8 cellular contexts compared by ENCODE assay signal in the genomic region with DNA sequence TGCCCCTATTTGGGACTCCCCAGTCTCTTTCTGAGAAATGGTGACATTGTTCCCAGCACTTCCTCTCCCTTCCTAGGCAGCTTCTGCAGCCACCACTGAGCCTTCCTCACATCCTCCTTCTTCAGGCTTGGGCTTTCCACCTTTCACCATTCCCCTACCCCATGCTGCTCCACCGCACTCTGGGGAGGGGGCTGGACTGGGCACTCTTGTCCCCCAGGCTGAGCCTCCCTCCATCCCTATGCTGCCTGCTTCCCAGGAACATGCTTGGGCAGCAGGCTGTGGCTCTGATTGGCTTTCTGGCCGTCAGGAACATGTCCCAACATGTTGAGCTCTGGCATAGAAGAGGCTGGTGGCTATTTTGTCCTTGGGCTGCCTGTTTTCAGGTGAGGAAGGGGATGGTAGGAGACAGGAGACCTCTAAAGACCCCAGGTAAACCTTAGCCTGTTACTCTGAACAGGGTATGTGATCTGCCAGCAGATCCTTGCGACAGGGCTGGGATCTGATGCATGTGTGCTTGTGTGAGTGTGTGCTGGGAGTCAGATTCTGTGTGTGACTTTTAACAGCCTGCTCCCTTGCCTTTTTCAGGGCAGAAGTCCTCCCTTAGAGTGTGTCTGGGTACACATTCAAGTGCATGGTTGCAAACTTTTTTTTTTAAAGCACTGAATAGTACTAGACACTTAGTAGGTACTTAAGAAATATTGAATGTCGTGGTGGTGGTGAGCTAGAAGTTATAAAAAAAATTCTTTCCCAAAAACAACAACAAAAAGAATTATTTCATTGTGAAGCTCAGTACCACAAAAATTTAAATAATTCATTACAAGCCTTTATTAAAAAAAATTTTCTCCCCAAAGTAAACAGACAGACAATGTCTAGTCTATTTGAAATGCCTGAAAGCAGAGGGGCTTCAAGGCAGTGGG. TPM values are rescaled to one million over a fixed set of nuclear protein-coding genes. Genes with fewer than 3 reads are reported as not detected.
DNase-seq lines count a peak whose midpoint lies in the region; ATAC-seq and TF ChIP-seq lines count a peak whose summit lies in the region.

No MANE protein-coding gene starts in this region.

- H3K36me3 ChIP-seq in heart left ventricle = peaks cover 0 to 5% (median 0%) of the 10 kb centered on the region in 9 donors
- H3K36me3 ChIP-seq in iPS-18a (ENCODE audit: control insufficient read depth, low read depth, low read length) = no peaks in the 10 kb centered on the region

- H3K9me3 Mint-ChIP-seq in type B pancreatic cell = no peaks in the 10 kb centered on the region

- DNase-seq in heart left ventricle (no peak), left cardiac atrium (no peak), type B pancreatic cell (ENCODE audit: extremely low spot score, unreplicated experiment) (no peak)
- DNase-seq in stimulated activated CD4-positive, alpha-beta T cell treated with anti-CD3 and anti-CD28 coated beads, Interleukin-4, amount 100 ng/mL, for 24 hours = no peak
- DNase-seq in activated CD8-positive, alpha-beta memory T cell treated with anti-CD3 and anti-CD28 coated beads for 24 hours = no peak

- H3K9me3 ChIP-seq in heart left ventricle = no peaks in the 10 kb centered on the region
- H3K9me3 ChIP-seq in iPS-18a (ENCODE audit: control insufficient read depth, low read depth, low read length) = no peaks in the 10 kb centered on the region

- TF ChIP-seq POLR2A in heart left ventricle (IDR thresholded peaks at IDR 0.05) = no peak

- peak overlapping the region; percentile 24 for H3K9ac ChIP-seq in iPS-18a (ENCODE audit: low read length)

- peak overlapping the region; percentile 82 for H3K4me3 Mint-ChIP-seq in type B pancreatic cell

- no peak for TF ChIP-seq CTCF in heart left ventricle (IDR thresholded peaks at IDR 0.05)
- no peak for TF ChIP-seq CTCF in VCaP (conservative IDR thresholded peaks at IDR 0.05)
- no peak for TF ChIP-seq CTCF in type B pancreatic cell (conservative IDR thresholded peaks at IDR 0.05)

- H3K36me3 Mint-ChIP-seq in type B pancreatic cell = no peaks in the 10 kb centered on the region

- 72 to 81% (median 77%) methylated on average over 4 of the region's 4 CpGs for WGBS in heart left ventricle, 4 donors

- peaks cover 19% of the 10 kb centered on the region for H3K27me3 Mint-ChIP-seq in type B pancreatic cell

- ATAC-seq in heart left ventricle (no peak), left cardiac atrium (no peak), GM21381 (IDR thresholded peaks at IDR 0.05; ENCODE audit: unreplicated experiment) (no peak)

- peaks cover 26% of the 10 kb centered on the region for H3K4me1 Mint-ChIP-seq in type B pancreatic cell (ENCODE audit: unreplicated experiment)

- peak overlapping the region; percentile 98 for H3K27ac Mint-ChIP-seq in type B pancreatic cell

- no peaks in the 10 kb centered on the region for H3K27me3 ChIP-seq in heart left ventricle
- H3K27me3 ChIP-seq in iPS-18a (ENCODE audit: control insufficient read depth, insufficient read depth, low read length) = peaks cover 47% of the 10 kb centered on the region

- H3K4me3 ChIP-seq in heart left ventricle (peak overlapping the region in 1 of 12 donors; percentile 8), iPS-18a (ENCODE audit: low read length) (no peak overlapping the region)

- intact Hi-C loops in heart left ventricle (cut with DNase I) = loop anchor here in 2 of 10 donors (5.0 to 10.0 kb wide), 3 partner anchors 49 to 254 kb away; a partner anchor contains a TSS
- intact Hi-C loops in left cardiac atrium (cut with DNase I) = no loop called here

- peak overlapping the region in 10 of 12 donors; percentile 30 to 100 (median 98) for H3K27ac ChIP-seq in heart left ventricle
- peak overlapping the region; percentile 76 for H3K27ac ChIP-seq in VCaP
- no peak overlapping the region for H3K27ac ChIP-seq in iPS-18a (ENCODE audit: low read length)

- H3K4me1 ChIP-seq in heart left ventricle (peaks cover 0 to 46% (median 20%) of the 10 kb centered on the region in 12 donors), iPS-18a (ENCODE audit: control insufficient read depth, low read depth, low read length) (peaks cover 24% of the 10 kb centered on the region)

RNA-seq across cellular contexts. Expression of a gene that starts 2.1 kb away (rescaled TPM):
- total RNA-seq in heart left ventricle (100 to 1,000 TPM in 4 of 9 donors, 10 to 100 TPM in 5; 27.5 to 164 (median 99.8) TPM), left cardiac atrium (10 to 100 TPM; 31.5 to 83.0 TPM), type B pancreatic cell (ENCODE audit: low replicate concordance) (76.3 and 185 TPM in 2 replicates)
- 100 to 1,000 TPM in 1 of 2 donors, 10 to 100 TPM in 1; 36.2 to 658 TPM for polyA plus RNA-seq in heart left ventricle

RNA-seq across cellular contexts. Expression of a gene that starts 21.2 kb away (rescaled TPM):
- under 1 TPM in 5 of 9 donors, not detected in 4; 0.06 to 0.32 (median 0.09) TPM for total RNA-seq in heart left ventricle
- polyA plus RNA-seq in heart left ventricle = under 1 TPM in 1 of 2 donors, not detected in 1; 0.04 TPM
- under 1 TPM; 0.05 to 0.12 TPM for total RNA-seq in left cardiac atrium
- total RNA-seq in type B pancreatic cell (ENCODE audit: low replicate concordance) = 0.07 TPM in 1 of 2 replicates, not detected in the other
